Comparison of ENCODE assay signal across 8 cellular contexts in the genomic region with DNA sequence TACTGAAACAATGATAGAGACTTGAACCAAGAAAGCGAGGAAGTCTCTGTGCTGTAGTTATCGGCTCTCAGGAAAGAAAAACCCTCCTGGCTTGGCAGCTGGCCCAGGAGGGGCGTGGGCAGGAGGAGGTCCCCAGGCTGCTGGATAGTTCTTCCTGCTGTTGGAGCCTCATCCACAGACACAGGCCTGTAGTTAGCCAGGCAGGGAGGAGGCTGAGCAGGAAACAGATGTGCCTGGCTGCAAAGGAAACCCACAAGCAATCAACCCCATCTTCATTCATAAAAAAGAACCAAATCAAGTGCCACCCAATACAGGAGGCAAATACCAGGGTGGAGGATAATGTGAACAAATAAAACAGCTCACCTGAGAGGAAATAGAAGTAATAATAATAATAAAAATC.
DNase-seq lines count a peak whose midpoint lies in the region; ATAC-seq and TF ChIP-seq lines count a peak whose summit lies in the region.

No MANE protein-coding gene starts in this region.

- intact Hi-C loops in spleen (cut with DNase I; ENCODE audit: low total_unique reads) (no loop called here), natural killer cell (cut with micrococcal nuclease) (no loop called here)

- H3K4me1 Mint-ChIP-seq in natural killer cell, result peaks cover 9 to 10% of the 10 kb centered on the region in 2 donors

- no peaks in the 10 kb centered on the region for H3K9me2 ChIP-seq in SK-N-SH

- no peak; the same call in 1 of the 2 replicates for TF ChIP-seq RAD21 in SK-N-SH (IDR thresholded peaks at IDR 0.05; ENCODE audit: low read length)

- CTCF ChIA-PET in SK-N-SH (lab: Yijun Ruan, JAX), result interaction anchor here (0.6 to 1.4 kb wide), 3 partner anchors 65 to 281 kb away, joined by 3 to 5 read pairs (median 3); no protein-coding TSS in a partner anchor

- peaks cover 60 to 75% of the 10 kb centered on the region in 2 donors for H3K27me3 Mint-ChIP-seq in natural killer cell (ENCODE audit: low read depth in 2 of 2)

- TF ChIP-seq POLR2A in spleen (IDR thresholded peaks at IDR 0.05), result no peak

- no peak overlapping the region for H3K4me3 ChIP-seq in SK-N-SH (ENCODE audit: low read depth in 2 of 2, low read length in 1 of 2)
- H3K4me3 ChIP-seq in skeletal muscle cell (ENCODE audit: low read depth, low read length), result no peak overlapping the region
- no peak overlapping the region for H3K4me3 ChIP-seq in spleen

- TF ChIP-seq EP300 in SK-N-SH (IDR thresholded peaks at IDR 0.05; ENCODE audit: borderline replicate concordance in 1 of 2, low read depth in 1 of 2, low read length in 1 of 2), result no peak; a peak in 1 of 4 replicates

- H3K27me3 ChIP-seq in SK-N-SH (ENCODE audit: insufficient read depth), result no peaks in the 10 kb centered on the region
- peaks cover 0 to 20% (median 2%) of the 10 kb centered on the region in 7 donors for H3K27me3 ChIP-seq in spleen (replicated peaks in 1 of 7)

- H3K36me3 ChIP-seq in SK-N-SH (replicated peaks in 1 of 2; ENCODE audit: control insufficient read depth in 1 of 2, insufficient read depth in 2 of 2, low read length in 1 of 2) (peaks cover 0 to 3% of the 10 kb centered on the region in 2 experiments), spleen (no peaks in the 10 kb centered on the region)

- H3K4me1 ChIP-seq in SK-N-SH (ENCODE audit: control insufficient read depth in 1 of 2, insufficient read depth in 2 of 2, low read depth in 1 of 2, low read length in 1 of 2), result peaks cover 12 to 14% of the 10 kb centered on the region in 2 experiments; a peak in 3 of 4 replicates
- H3K4me1 ChIP-seq in spleen, result peaks cover 0 to 38% (median 11%) of the 10 kb centered on the region in 6 donors

- POLR2A ChIA-PET in SK-N-SH (lab: Yijun Ruan, JAX), result interaction anchor here (0.7 to 1.8 kb wide), 3 partner anchors 44 to 155 kb away, joined by 3 to 5 read pairs (median 4); no protein-coding TSS in a partner anchor

- no peaks in the 10 kb centered on the region for H3K79me2 ChIP-seq in SK-N-SH (ENCODE audit: insufficient read depth)

- TF ChIP-seq CTCF in SK-N-SH (IDR thresholded peaks at IDR 0.05) (no peak), spleen (IDR thresholded peaks at IDR 0.05 in 8 of 11, conservative IDR thresholded peaks at IDR 0.05 in 3 of 11) (no peak), natural killer cell (IDR thresholded peaks at IDR 0.05) (no peak)

- no peak overlapping the region for H2AFZ ChIP-seq in SK-N-SH (ENCODE audit: low read depth)

- no peaks in the 10 kb centered on the region for H3K9me3 Mint-ChIP-seq in natural killer cell

- DNase-seq in Ammon's horn (ENCODE audit: low spot score) (peak; percentile 82), NCI-H1092 treated with DMSO at 0.1 percent for 48 hours (lab: John Stamatoyannopoulos, UW) (peak; percentile 83), SK-N-SH (peak; percentile 87), globus pallidus (ENCODE audit: low spot score) (peak; percentile 68), skeletal muscle cell (ENCODE audit: low read depth) (peak; percentile 82), spleen (no peak), dedifferentiated amniotic fluid mesenchymal stem cell (ENCODE audit: extremely low spot score) (no peak), natural killer cell (no peak)

- no peak overlapping the region for H3K27ac Mint-ChIP-seq in natural killer cell

- H3K9me3 ChIP-seq in SK-N-SH (no peaks in the 10 kb centered on the region), spleen (no peaks in the 10 kb centered on the region)

- H3F3A ChIP-seq in SK-N-SH (replicated peaks; ENCODE audit: insufficient read depth), result peaks cover 23% of the 10 kb centered on the region

- WGBS in SK-N-SH (ENCODE audit: low lambda C conversion rate), result 35% methylated on average over 3 of the region's 3 CpGs
- WGBS in spleen, 5 donors, result 3 to 11% (median 11%) methylated on average over 3 of the region's 3 CpGs

- no peak for ATAC-seq in natural killer cell

- H3K27ac ChIP-seq in SK-N-SH (ENCODE audit: low read depth in 2 of 2, low read length in 1 of 2) (peak overlapping the region; percentile 71 to 93; a peak in 3 of 4 replicates), spleen (peak overlapping the region in 2 of 8 donors; percentile 1 to 49)

- H3K4me2 ChIP-seq in SK-N-SH, result no peak overlapping the region

- no peak overlapping the region for H3K4me3 Mint-ChIP-seq in natural killer cell

- H4K20me1 ChIP-seq in SK-N-SH (ENCODE audit: insufficient read depth), result peaks cover 7% of the 10 kb centered on the region; the same call in 1 of the 2 replicates

- no peak overlapping the region for H3K9ac ChIP-seq in SK-N-SH

- H3K36me3 Mint-ChIP-seq in natural killer cell, result peaks cover 11% of the 10 kb centered on the region

TF ChIP-seq in SK-N-SH, 30 proteins besides CTCF, POLR2A, EP300 and RAD21:
- no peak for TF ChIP-seq NRF1 (IDR thresholded peaks at IDR 0.05; ENCODE audit: low read depth, low read length)
- TF ChIP-seq JUND (IDR thresholded peaks at IDR 0.05), result no peak
- TF ChIP-seq MXI1 (IDR thresholded peaks at IDR 0.05; ENCODE audit: low read depth, low read length), result peak; percentile 36; the same call in 1 of the 2 replicates
- TF ChIP-seq GABPA (IDR thresholded peaks at IDR 0.05; ENCODE audit: low read depth), result 0 out of 2 replicates have a peak, but pooled peaks have one; percentile 9
- TF ChIP-seq YY1 (IDR thresholded peaks at IDR 0.05; ENCODE audit: low read depth), result no peak
- peak; percentile 71 for TF ChIP-seq NFIC (IDR thresholded peaks at IDR 0.05; ENCODE audit: borderline replicate concordance)
- peak; percentile 64 for TF ChIP-seq CHD2 (IDR thresholded peaks at IDR 0.05; ENCODE audit: low read length, partially characterized antibody)
- peak; percentile 58; the same call in 1 of the 2 replicates for TF ChIP-seq TCF12 (IDR thresholded peaks at IDR 0.05)
- TF ChIP-seq RCOR1 (IDR thresholded peaks at IDR 0.05; ENCODE audit: low read length), result 0 out of 2 replicates have a peak, but pooled peaks have one; percentile 24
- TF ChIP-seq, protein P1, sequence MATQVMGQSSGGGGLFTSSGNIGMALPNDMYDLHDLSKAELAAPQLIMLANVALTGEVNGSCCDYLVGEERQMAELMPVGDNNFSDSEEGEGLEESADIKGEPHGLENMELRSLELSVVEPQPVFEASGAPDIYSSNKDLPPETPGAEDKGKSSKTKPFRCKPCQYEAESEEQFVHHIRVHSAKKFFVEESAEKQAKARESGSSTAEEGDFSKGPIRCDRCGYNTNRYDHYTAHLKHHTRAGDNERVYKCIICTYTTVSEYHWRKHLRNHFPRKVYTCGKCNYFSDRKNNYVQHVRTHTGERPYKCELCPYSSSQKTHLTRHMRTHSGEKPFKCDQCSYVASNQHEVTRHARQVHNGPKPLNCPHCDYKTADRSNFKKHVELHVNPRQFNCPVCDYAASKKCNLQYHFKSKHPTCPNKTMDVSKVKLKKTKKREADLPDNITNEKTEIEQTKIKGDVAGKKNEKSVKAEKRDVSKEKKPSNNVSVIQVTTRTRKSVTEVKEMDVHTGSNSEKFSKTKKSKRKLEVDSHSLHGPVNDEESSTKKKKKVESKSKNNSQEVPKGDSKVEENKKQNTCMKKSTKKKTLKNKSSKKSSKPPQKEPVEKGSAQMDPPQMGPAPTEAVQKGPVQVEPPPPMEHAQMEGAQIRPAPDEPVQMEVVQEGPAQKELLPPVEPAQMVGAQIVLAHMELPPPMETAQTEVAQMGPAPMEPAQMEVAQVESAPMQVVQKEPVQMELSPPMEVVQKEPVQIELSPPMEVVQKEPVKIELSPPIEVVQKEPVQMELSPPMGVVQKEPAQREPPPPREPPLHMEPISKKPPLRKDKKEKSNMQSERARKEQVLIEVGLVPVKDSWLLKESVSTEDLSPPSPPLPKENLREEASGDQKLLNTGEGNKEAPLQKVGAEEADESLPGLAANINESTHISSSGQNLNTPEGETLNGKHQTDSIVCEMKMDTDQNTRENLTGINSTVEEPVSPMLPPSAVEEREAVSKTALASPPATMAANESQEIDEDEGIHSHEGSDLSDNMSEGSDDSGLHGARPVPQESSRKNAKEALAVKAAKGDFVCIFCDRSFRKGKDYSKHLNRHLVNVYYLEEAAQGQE (IDR thresholded peaks at IDR 0.05; ENCODE audit: low read depth, low read length), result 0 out of 2 replicates have a peak, but pooled peaks have one; percentile 58

Comparison
In these comparisons a context has a peak if more than half of its experiments do, and no peak if none do; other contexts are left out.
1. DNase-seq: peak in Ammon's horn (single experiment), NCI-H1092 treated with DMSO at 0.1 percent for 48 hours (single experiment), SK-N-SH (single experiment), globus pallidus (single experiment) and skeletal muscle cell (single experiment); none in spleen (single experiment), dedifferentiated amniotic fluid mesenchymal stem cell (single experiment) and natural killer cell (single experiment).